9 cellular contexts compared by ENCODE assay signal in genomic region chr9:137016436-137016835, GRCh38. TPM values are rescaled to one million over a fixed set of nuclear protein-coding genes. Genes with fewer than 3 reads are reported as not detected.
"Had no signal": no experiment of that assay in that cellular context is flagged by ENCODE, and none has a peak within 500 bp of the region (broad histone marks: within the 10 kb centered on the region; RNA-seq: fewer than 3 reads in every experiment).

No MANE protein-coding gene starts in this region.

- DNase-seq: GM23248, GOT3, H7, HFFc6, KBM-7 had no signal

- H2AFZ ChIP-seq: GM23248 had no signal

- H3K4me3 Mint-ChIP-seq: HFFc6 had no signal

- H3K9me3 ChIP-seq: HAP-1 had no signal

- H3K27me3 Mint-ChIP-seq: IgD-negative memory B cell had no signal

- H3K4me1 Mint-ChIP-seq: IgD-negative memory B cell had no signal

- H3K9ac ChIP-seq: GM23248 had no signal

- ATAC-seq: HepG2 had no signal

- H3K4me3 ChIP-seq: GM23248, HAP-1 had no signal

- H3K27ac ChIP-seq: GM23248, HL-60 had no signal

- H3K27ac Mint-ChIP-seq: HFFc6, IgD-negative memory B cell had no signal

- H3K4me1 ChIP-seq: HAP-1 had no signal

- H3K9me3 Mint-ChIP-seq: HFFc6, IgD-negative memory B cell had no signal

RNA-seq across cellular contexts. Expression of gene FUT7, which starts 15.5 kb away (rescaled TPM):
- polyA plus RNA-seq: GM23248 had no signal
